In the genomic region with DNA sequence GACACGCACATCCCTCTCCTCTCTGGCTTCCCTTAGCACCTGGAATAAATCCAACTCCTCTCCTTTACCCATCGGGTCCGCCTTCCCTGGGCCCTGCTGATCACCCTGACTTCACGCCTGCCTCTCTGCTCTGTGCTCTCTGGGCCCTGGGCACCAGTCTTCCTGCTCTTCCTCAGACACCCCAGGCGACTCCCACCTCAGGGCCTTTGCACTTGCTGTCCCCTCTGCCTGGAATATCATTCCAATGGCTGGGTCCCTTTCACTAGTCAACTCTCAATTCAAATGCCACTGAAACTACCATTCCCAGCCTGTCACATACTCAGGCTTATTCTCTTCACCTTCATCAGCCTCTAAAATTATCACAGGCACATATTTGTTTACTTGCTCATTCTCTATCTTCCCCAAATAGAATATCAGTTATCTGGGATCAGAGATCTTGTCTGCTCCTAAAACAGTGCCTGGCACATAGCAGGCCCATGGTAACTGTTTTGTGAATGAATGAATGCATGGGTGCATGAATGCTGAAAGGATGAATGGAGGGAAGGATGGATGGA, we compare ENCODE assay signal across 17 cellular contexts. TPM values are rescaled to one million over a fixed set of nuclear protein-coding genes. Genes with fewer than 3 reads are reported as not detected.
DNase-seq lines count a peak whose midpoint lies in the region; ATAC-seq and TF ChIP-seq lines count a peak whose summit lies in the region.
"Had no signal": no experiment of that assay in that cellular context is flagged by ENCODE, and none has a peak within 500 bp of the region (broad histone marks: within the 10 kb centered on the region; RNA-seq: fewer than 3 reads in every experiment).

No MANE protein-coding gene starts in this region.

- peak overlapping the region; percentile 21 for H3K4me3 Mint-ChIP-seq in glutamatergic neuron (ENCODE audit: unreplicated experiment)
- H3K4me3 Mint-ChIP-seq: activated T-cell treated with anti-CD3 and anti-CD28 coated beads, Interleukin-2, amount 50 U/mL, for 24 hours; H9 had no signal

- peak; percentile 8 for DNase-seq in NCI-H69 (lab: John Stamatoyannopoulos, UW)
- DNase-seq in glutamatergic neuron, result no peak
- no peak for DNase-seq in ecto neural progenitor cell (ENCODE audit: low spot score)
- no peak for DNase-seq in HCEC 1CT
- DNase-seq in NCI-H1694 (lab: John Stamatoyannopoulos, UW), result no peak
- DNase-seq: activated naive CD4-positive, alpha-beta T cell treated with Interleukin-2 at 50 U/mL for 16 hours; activated T-cell treated with anti-CD3 and anti-CD28 coated beads, Interleukin-2, amount 50 U/mL, for 24 hours; DND-41; H9; NCI-H510A; RPMI8226; stimulated activated CD8-positive, alpha-beta memory T cell treated with anti-CD3 and anti-CD28 coated beads, Interleukin-4, amount 100 ng/mL, for 48 hours; T-helper 9 cell had no signal

- TF ChIP-seq CTCF in glutamatergic neuron (IDR thresholded peaks at IDR 0.05; ENCODE audit: partially characterized antibody, unreplicated experiment) (no peak), parathyroid adenoma (IDR thresholded peaks at IDR 0.05) (no peak)

- H3K27me3 ChIP-seq in BLaER1 treated with 17β-estradiol and CSF1 and Interleukin-3, amounts not matched to agents 10 nM and 100 nM, result peaks cover 0 to 63% (median 0%) of the 10 kb centered on the region in 11 experiments; a peak in 7 of 22 replicates
- H3K27me3 ChIP-seq in parathyroid adenoma (ENCODE audit: control insufficient read depth, insufficient read depth, low read length), result no peaks in the 10 kb centered on the region

- no peak for ATAC-seq in GM21515 (IDR thresholded peaks at IDR 0.05; ENCODE audit: unreplicated experiment)

- peaks cover 47% of the 10 kb centered on the region for H3K4me1 Mint-ChIP-seq in glutamatergic neuron (ENCODE audit: low read depth, unreplicated experiment)

- peaks cover 0 to 41% (median 0%) of the 10 kb centered on the region in 11 experiments; a peak in 7 of 22 replicates for H4K20me1 ChIP-seq in BLaER1 treated with 17β-estradiol and CSF1 and Interleukin-3, amounts not matched to agents 10 nM and 100 nM

- peaks cover 7% of the 10 kb centered on the region for H3K9me3 Mint-ChIP-seq in glutamatergic neuron (ENCODE audit: unreplicated experiment)
- H3K9me3 Mint-ChIP-seq: activated T-cell treated with anti-CD3 and anti-CD28 coated beads, Interleukin-2, amount 50 U/mL, for 24 hours; H9 had no signal

- H3K36me3 ChIP-seq in BLaER1 treated with 17β-estradiol and CSF1 and Interleukin-3, amounts not matched to agents 10 nM and 100 nM, result no peaks in the 10 kb centered on the region
- no peaks in the 10 kb centered on the region for H3K36me3 ChIP-seq in parathyroid adenoma (ENCODE audit: control insufficient read depth, insufficient read depth, low read length)

- H3K27ac Mint-ChIP-seq in glutamatergic neuron (ENCODE audit: unreplicated experiment), result peak overlapping the region; percentile 88
- H3K27ac Mint-ChIP-seq: activated T-cell treated with anti-CD3 and anti-CD28 coated beads, Interleukin-2, amount 50 U/mL, for 24 hours; H9 had no signal

- H3K36me3 Mint-ChIP-seq in glutamatergic neuron (ENCODE audit: unreplicated experiment), result no peaks in the 10 kb centered on the region

- H3K27ac ChIP-seq in BLaER1 treated with 17β-estradiol and CSF1 and Interleukin-3, amounts not matched to agents 10 nM and 100 nM, result no peak overlapping the region
- no peak overlapping the region for H3K27ac ChIP-seq in parathyroid adenoma
- H3K27ac ChIP-seq: SK-N-MC had no signal

- no peak overlapping the region for H3K4me3 ChIP-seq in BLaER1 treated with 17β-estradiol and CSF1 and Interleukin-3, amounts not matched to agents 10 nM and 100 nM
- H3K4me3 ChIP-seq in parathyroid adenoma (ENCODE audit: low read depth, low read length), result no peak overlapping the region
- H3K4me3 ChIP-seq: SK-N-MC had no signal

- H3K9me3 ChIP-seq in BLaER1 treated with 17β-estradiol and CSF1 and Interleukin-3, amounts not matched to agents 10 nM and 100 nM (replicated peaks in 1 of 11), result no peaks in the 10 kb centered on the region
- no peaks in the 10 kb centered on the region for H3K9me3 ChIP-seq in parathyroid adenoma (ENCODE audit: control insufficient read depth, low read length)

- H3K4me1 ChIP-seq in BLaER1 treated with 17β-estradiol and CSF1 and Interleukin-3, amounts not matched to agents 10 nM and 100 nM, result peaks cover 47 to 91% (median 76%) of the 10 kb centered on the region in 10 experiments
- peaks cover 33% of the 10 kb centered on the region for H3K4me1 ChIP-seq in parathyroid adenoma

- H2AFZ ChIP-seq in parathyroid adenoma, result no peak overlapping the region

- peak overlapping the region in 6 of 11 experiments; percentile 70 to 96 (median 90); a peak in 10 of 22 replicates for H3K4me2 ChIP-seq in BLaER1 treated with 17β-estradiol and CSF1 and Interleukin-3, amounts not matched to agents 10 nM and 100 nM
- peak overlapping the region; percentile 0 for H3K4me2 ChIP-seq in parathyroid adenoma (ENCODE audit: low read length)

- H3K79me2 ChIP-seq in parathyroid adenoma, result no peaks in the 10 kb centered on the region

- H3K27me3 Mint-ChIP-seq in glutamatergic neuron (ENCODE audit: unreplicated experiment), result peaks cover 2% of the 10 kb centered on the region
- H3K27me3 Mint-ChIP-seq: activated T-cell treated with anti-CD3 and anti-CD28 coated beads, Interleukin-2, amount 50 U/mL, for 24 hours had no signal

- no peak overlapping the region for H3K9ac ChIP-seq in BLaER1 treated with 17β-estradiol and CSF1 and Interleukin-3, amounts not matched to agents 10 nM and 100 nM
- H3K9ac ChIP-seq in parathyroid adenoma, result no peak overlapping the region

RNA-seq across cellular contexts. Expression of a gene that starts 27.2 kb away (rescaled TPM):
- total RNA-seq in glutamatergic neuron (ENCODE audit: unreplicated experiment), result 79.8 TPM

RNA-seq across cellular contexts. Expression of a gene that starts 47.0 kb away (rescaled TPM):
- 70.4 TPM for total RNA-seq in glutamatergic neuron (ENCODE audit: unreplicated experiment)
